Comparison of ENCODE assay signal across 12 cellular contexts in genomic region chr2:74004212-74005182, GRCh38. TPM values are rescaled to one million over a fixed set of nuclear protein-coding genes. Genes with fewer than 3 reads are reported as not detected.
DNase-seq lines count a peak whose midpoint lies in the region; ATAC-seq and TF ChIP-seq lines count a peak whose summit lies in the region.
"Had no signal": no experiment of that assay in that cellular context is flagged by ENCODE, and none has a peak within 500 bp of the region (broad histone marks: within the 10 kb centered on the region; RNA-seq: fewer than 3 reads in every experiment).

No MANE protein-coding gene starts in this region.

- no peak overlapping the region for H3K27ac ChIP-seq in hepatocyte
- no peak overlapping the region for H3K27ac ChIP-seq in spleen
- H3K27ac ChIP-seq: C4-2B, uterus had no signal

- H3K27me3 ChIP-seq in hepatocyte (no peaks in the 10 kb centered on the region), spleen (replicated peaks in 1 of 7) (no peaks in the 10 kb centered on the region)
- H3K27me3 ChIP-seq: uterus had no signal

- H3K36me3 ChIP-seq in hepatocyte (replicated peaks; ENCODE audit: insufficient read depth, low read depth) (no peaks in the 10 kb centered on the region), spleen (peaks cover 0 to 54% (median 0%) of the 10 kb centered on the region in 6 donors)
- H3K36me3 ChIP-seq: uterus had no signal

- H3K9me2 ChIP-seq in hepatocyte (replicated peaks; ENCODE audit: insufficient read depth): no peaks in the 10 kb centered on the region

- H3K4me3 ChIP-seq in hepatocyte (no peak overlapping the region), spleen (no peak overlapping the region)

- H3K79me2 ChIP-seq in hepatocyte: peaks cover 84% of the 10 kb centered on the region

- no peak for DNase-seq in activated CD4-positive, alpha-beta T cell treated with anti-CD3 and anti-CD28 coated beads for 36 hours
- no peak for DNase-seq in activated CD4-positive, alpha-beta T cell treated with anti-CD3 and anti-CD28 coated beads for 48 hours
- DNase-seq in T-cell: no peak
- DNase-seq in hepatocyte (ENCODE audit: low spot score): no peak
- peak; percentile 59 for DNase-seq in spleen
- no peak for DNase-seq in NCI-H1417 treated with DMSO at 0.1 percent for 48 hours (lab: John Stamatoyannopoulos, UW)
- DNase-seq in NCI-H1694 treated with DMSO at 0.1 percent for 48 hours (lab: John Stamatoyannopoulos, UW): no peak
- no peak for DNase-seq in hepatic stellate cell (ENCODE audit: low spot score)
- DNase-seq: activated CD8-positive, alpha-beta T cell treated with anti-CD3 and anti-CD28 coated beads, Interleukin-2, amount 10 ng/mL, durations not matched to agents 7 days and 5 days; MV-4-11 had no signal

- H2AFZ ChIP-seq in hepatocyte: no peak overlapping the region

- peaks cover 75% of the 10 kb centered on the region for H3K4me1 Mint-ChIP-seq in activated CD4-positive, alpha-beta T cell treated with anti-CD3 and anti-CD28 coated beads for 36 hours
- H3K4me1 Mint-ChIP-seq in T-cell: peaks cover 62 to 69% (median 68%) of the 10 kb centered on the region in 3 donors

- peak overlapping the region; percentile 23 for H3K4me3 Mint-ChIP-seq in activated CD4-positive, alpha-beta T cell treated with anti-CD3 and anti-CD28 coated beads for 36 hours
- H3K4me3 Mint-ChIP-seq in T-cell: peak overlapping the region in 2 of 3 donors; percentile 34 to 83
- H3K4me3 Mint-ChIP-seq: activated CD8-positive, alpha-beta T cell treated with anti-CD3 and anti-CD28 coated beads, Interleukin-2, amount 10 ng/mL, durations not matched to agents 7 days and 5 days had no signal

- H3K36me3 Mint-ChIP-seq in activated CD4-positive, alpha-beta T cell treated with anti-CD3 and anti-CD28 coated beads for 36 hours (ENCODE audit: low read depth): peaks cover 14% of the 10 kb centered on the region
- peaks cover 3% of the 10 kb centered on the region for H3K36me3 Mint-ChIP-seq in T-cell

- intact Hi-C loops in activated CD4-positive, alpha-beta T cell treated with anti-CD3 and anti-CD28 coated beads for 36 hours (cut with DNase I, micrococcal nuclease): no loop called here
- intact Hi-C loops in spleen (cut with DNase I; ENCODE audit: low total_unique reads): no loop called here

- H3K9me3 ChIP-seq in hepatocyte (ENCODE audit: low read depth) (no peaks in the 10 kb centered on the region), spleen (no peaks in the 10 kb centered on the region)
- H3K9me3 ChIP-seq: uterus had no signal

- CTCF ChIA-PET in activated CD4-positive, alpha-beta T cell treated with anti-CD3 and anti-CD28 coated beads for 36 hours (lab: Charles Lee): interaction anchor here (0.6 kb wide), 2 partner anchors 45 to 195 kb away, joined by 3 to 4 read pairs; no protein-coding TSS in a partner anchor
- CTCF ChIA-PET in T-cell (lab: Charles Lee): interaction anchor here (0.5 to 0.9 kb wide), 2 partner anchors 14 to 48 kb away, joined by 5 to 7 read pairs; no protein-coding TSS in a partner anchor

- POLR2A ChIA-PET in activated CD4-positive, alpha-beta T cell treated with anti-CD3 and anti-CD28 coated beads for 36 hours (lab: Charles Lee): interaction anchor here (1.0 kb wide), 1 partner anchor 62 kb away, joined by 4 read pairs; no protein-coding TSS in a partner anchor
- POLR2A ChIA-PET in T-cell (lab: Charles Lee): interaction anchor here in 1 of 2 donors (0.8 kb wide), 1 partner anchor 14 kb away, joined by 3 read pairs; no protein-coding TSS in a partner anchor

- no peaks in the 10 kb centered on the region for H3K9me3 Mint-ChIP-seq in activated CD4-positive, alpha-beta T cell treated with anti-CD3 and anti-CD28 coated beads for 36 hours (ENCODE audit: low read depth)
- no peaks in the 10 kb centered on the region for H3K9me3 Mint-ChIP-seq in T-cell

- 80% methylated on average over 18 of the region's 18 CpGs for WGBS in hepatocyte (ENCODE audit: low lambda C conversion rate, missing lambda C conversion rate)
- WGBS in spleen, 5 donors: 87 to 93% (median 92%) methylated on average over 18 of the region's 18 CpGs

- peak overlapping the region; percentile 40 for H3K27ac Mint-ChIP-seq in activated CD4-positive, alpha-beta T cell treated with anti-CD3 and anti-CD28 coated beads for 36 hours
- H3K27ac Mint-ChIP-seq in T-cell: peak overlapping the region in 1 of 2 donors; percentile 39
- H3K27ac Mint-ChIP-seq: activated CD8-positive, alpha-beta T cell treated with anti-CD3 and anti-CD28 coated beads, Interleukin-2, amount 10 ng/mL, durations not matched to agents 7 days and 5 days had no signal

- peak overlapping the region; percentile 98 for H3K4me2 ChIP-seq in hepatocyte

- TF ChIP-seq POLR2A in spleen (IDR thresholded peaks at IDR 0.05): no peak

- H4K20me1 ChIP-seq in hepatocyte (ENCODE audit: insufficient read depth, poor library complexity, severe bottlenecking): peaks cover 92% of the 10 kb centered on the region

- H3K27me3 Mint-ChIP-seq in activated CD4-positive, alpha-beta T cell treated with anti-CD3 and anti-CD28 coated beads for 36 hours: no peaks in the 10 kb centered on the region
- no peaks in the 10 kb centered on the region for H3K27me3 Mint-ChIP-seq in T-cell

- TF ChIP-seq CTCF in hepatocyte (IDR thresholded peaks at IDR 0.05; ENCODE audit: poor library complexity) (no peak), spleen (IDR thresholded peaks at IDR 0.05 in 8 of 11, conservative IDR thresholded peaks at IDR 0.05 in 3 of 11) (no peak)

- no peak for ATAC-seq in activated CD4-positive, alpha-beta T cell treated with anti-CD3 and anti-CD28 coated beads for 36 hours
- ATAC-seq in T-cell (replicated peaks in 1 of 4): no peak
- ATAC-seq: activated CD8-positive, alpha-beta T cell treated with anti-CD3 and anti-CD28 coated beads, Interleukin-2, amount 10 ng/mL, durations not matched to agents 7 days and 5 days had no signal

- H3K4me1 ChIP-seq in hepatocyte (ENCODE audit: insufficient read depth) (peaks cover 42% of the 10 kb centered on the region), spleen (peaks cover 14 to 89% (median 53%) of the 10 kb centered on the region in 6 donors)

RNA-seq across cellular contexts. Expression of gene TET3, which starts 19.8 kb away (rescaled TPM):
- 10 to 100 TPM; 15.0 to 17.3 TPM for total RNA-seq in activated CD4-positive, alpha-beta T cell treated with anti-CD3 and anti-CD28 coated beads for 36 hours
- total RNA-seq in T-cell (10 to 100 TPM; 22.5 to 32.2 (median 26.8) TPM), hepatocyte (11.5 and 14.5 TPM in 2 replicates), spleen (10 to 100 TPM; 18.9 to 27.6 (median 24.0) TPM)
- polyA plus RNA-seq in hepatocyte (3.6 TPM in 2 replicates), spleen (1 to 10 TPM; 1.6 to 3.9 (median 1.7) TPM)
